11 cellular contexts compared by ENCODE assay signal in genomic region chr10:11270858-11271179, GRCh38.
DNase-seq lines count a peak whose midpoint lies in the region; ATAC-seq and TF ChIP-seq lines count a peak whose summit lies in the region.
"Had no signal": no experiment of that assay in that cellular context is flagged by ENCODE, and none has a peak within 500 bp of the region (broad histone marks: within the 10 kb centered on the region; RNA-seq: fewer than 3 reads in every experiment).

No MANE protein-coding gene starts in this region.

- no peaks in the 10 kb centered on the region for H3K9me3 ChIP-seq in CD4-positive, alpha-beta T cell (ENCODE audit: control insufficient read depth, low read length)
- H3K9me3 ChIP-seq in HCT116 (ENCODE audit: control insufficient read depth in 1 of 2, insufficient read depth in 1 of 2, low read depth in 1 of 2, low read length in 2 of 2) (no peaks in the 10 kb centered on the region), WERI-Rb-1 (ENCODE audit: severe bottlenecking) (no peaks in the 10 kb centered on the region), Peyer's patch (no peaks in the 10 kb centered on the region)
- H3K9me3 ChIP-seq: BLaER1 treated with 17β-estradiol and CSF1 and Interleukin-3, amounts not matched to agents 10 nM and 100 nM had no signal

- H3K9ac ChIP-seq in HCT116 (ENCODE audit: low read length) = no peak overlapping the region
- H3K9ac ChIP-seq: BLaER1 treated with 17β-estradiol and CSF1 and Interleukin-3, amounts not matched to agents 10 nM and 100 nM had no signal

- H3K36me3 Mint-ChIP-seq in CD4-positive, alpha-beta T cell (ENCODE audit: low read depth) = no peaks in the 10 kb centered on the region
- H3K36me3 Mint-ChIP-seq in activated naive CD8-positive, alpha-beta T cell treated with anti-CD3 and anti-CD28 coated beads for 36 hours = peaks cover 72% of the 10 kb centered on the region

- no peak for ATAC-seq in CD4-positive, alpha-beta T cell (ENCODE audit: poor library complexity)
- ATAC-seq in HCT116 (peak; percentile 10; the same call in 1 of the 2 replicates), omental fat pad (ENCODE audit: low FRiP score) (peak; percentile 20)

- no peak for TF ChIP-seq RAD21 in HCT116 (IDR thresholded peaks at IDR 0.05; ENCODE audit: low read depth)

- no peaks in the 10 kb centered on the region for H4K20me1 ChIP-seq in HCT116 (ENCODE audit: insufficient read depth)

- H3K27me3 ChIP-seq in CD4-positive, alpha-beta T cell (ENCODE audit: control insufficient read depth, insufficient read depth, low read length) = no peaks in the 10 kb centered on the region
- peaks cover 3% of the 10 kb centered on the region; the same call in 1 of the 2 replicates for H3K27me3 ChIP-seq in HCT116 (ENCODE audit: insufficient read depth, low read length)
- H3K27me3 ChIP-seq in WERI-Rb-1 (ENCODE audit: insufficient read depth, low read depth, severe bottlenecking) = no peaks in the 10 kb centered on the region
- no peaks in the 10 kb centered on the region for H3K27me3 ChIP-seq in Peyer's patch
- H3K27me3 ChIP-seq: BLaER1 treated with 17β-estradiol and CSF1 and Interleukin-3, amounts not matched to agents 10 nM and 100 nM had no signal

- H3K4me1 ChIP-seq in HCT116 (ENCODE audit: control insufficient read depth in 1 of 2, insufficient read depth in 2 of 2, low read length in 2 of 2) (0 out of 4 replicates have a peak, but pooled peaks cover 0 to 4% of the 10 kb centered on the region in 2 experiments), Peyer's patch (peaks cover 0 to 6% (median 0%) of the 10 kb centered on the region in 4 donors)

- H3K27ac Mint-ChIP-seq in CD4-positive, alpha-beta T cell = peak overlapping the region; percentile 93
- H3K27ac Mint-ChIP-seq in activated naive CD8-positive, alpha-beta T cell treated with anti-CD3 and anti-CD28 coated beads for 36 hours = peak overlapping the region; percentile 88

- H3K4me1 Mint-ChIP-seq in CD4-positive, alpha-beta T cell (ENCODE audit: low read depth) = peaks cover 73% of the 10 kb centered on the region
- peaks cover 75% of the 10 kb centered on the region for H3K4me1 Mint-ChIP-seq in activated naive CD8-positive, alpha-beta T cell treated with anti-CD3 and anti-CD28 coated beads for 36 hours

- no TSS peak for BruUV-seq in HCT116 (replicated peaks; lab: Mats Ljungman, UMichigan)

- H3K9me2 ChIP-seq in HCT116 (ENCODE audit: insufficient read depth) = no peaks in the 10 kb centered on the region

- TF ChIP-seq CTCF in CD4-positive, alpha-beta T cell (IDR thresholded peaks at IDR 0.05) = peak; percentile 36
- TF ChIP-seq CTCF in HCT116 (IDR thresholded peaks at IDR 0.05 in 2 of 3, conservative IDR thresholded peaks at IDR 0.05 in 1 of 3; ENCODE audit: borderline replicate concordance in 1 of 3, insufficient read depth in 1 of 3, low read depth in 2 of 3, low read length in 2 of 3) = no peak; a peak in 1 of 6 replicates
- no peak for TF ChIP-seq CTCF in omental fat pad (IDR thresholded peaks at IDR 0.05)
- no peak for TF ChIP-seq CTCF in WERI-Rb-1 (IDR thresholded peaks at IDR 0.05; ENCODE audit: low read depth, low read length)
- no peak for TF ChIP-seq CTCF in Peyer's patch (IDR thresholded peaks at IDR 0.05)

- intact Hi-C loops in CD4-positive, alpha-beta T cell (cut with DNase I, micrococcal nuclease) = loop anchor here (1.0 to 10.0 kb wide), 4 partner anchors 158 to 1936 kb away; no protein-coding TSS in a partner anchor
- intact Hi-C loops in HCT116 (cut with micrococcal nuclease) = loop anchor here (1.0 to 2.0 kb wide), 2 partner anchors 202 to 1940 kb away; no protein-coding TSS in a partner anchor

- no peaks in the 10 kb centered on the region for H3K79me2 ChIP-seq in HCT116 (ENCODE audit: insufficient read depth, low read length)

- POLR2A ChIA-PET in CD4-positive, alpha-beta T cell (lab: Charles Lee) = interaction anchor here (0.8 to 2.2 kb wide), 2 partner anchors 100 to 106 kb away, joined by 3 to 6 read pairs; no protein-coding TSS in a partner anchor
- POLR2A ChIA-PET in HCT116 (lab: Charles Lee) = interaction anchor here (1.0 kb wide), 1 partner anchor 11 kb away, joined by 3 read pairs; no protein-coding TSS in a partner anchor

- DNase-seq in CD4-positive, alpha-beta T cell = no peak
- DNase-seq in HCT116 (ENCODE audit: low read depth, low spot score) (no peak), omental fat pad (ENCODE audit: low spot score) (no peak), WERI-Rb-1 (no peak), erythroblast (lab: John Stamatoyannopoulos, UW) (no peak), Peyer's patch (no peak)
- DNase-seq in activated naive CD8-positive, alpha-beta T cell treated with anti-CD3 and anti-CD28 coated beads for 36 hours = no peak
- DNase-seq: NCI-H1417 treated with DMSO at 0.1 percent for 48 hours had no signal

- no peaks in the 10 kb centered on the region for H3K9me3 Mint-ChIP-seq in CD4-positive, alpha-beta T cell
- H3K9me3 Mint-ChIP-seq in activated naive CD8-positive, alpha-beta T cell treated with anti-CD3 and anti-CD28 coated beads for 36 hours = no peaks in the 10 kb centered on the region

- no peak for TF ChIP-seq POLR2A in HCT116 (IDR thresholded peaks at IDR 0.05; ENCODE audit: borderline replicate concordance, extremely low read depth, insufficient read depth, insufficient read length)
- no peak for TF ChIP-seq POLR2A in erythroblast (IDR thresholded peaks at IDR 0.05; ENCODE audit: low read length)
- no peak for TF ChIP-seq POLR2A in Peyer's patch (IDR thresholded peaks at IDR 0.05)

- no peak overlapping the region for H3K27ac ChIP-seq in CD4-positive, alpha-beta T cell (ENCODE audit: low read depth, low read length)
- H3K27ac ChIP-seq in HCT116 (ENCODE audit: low read depth, low read length) = no peak overlapping the region
- no peak overlapping the region for H3K27ac ChIP-seq in WERI-Rb-1
- peak overlapping the region in 1 of 4 donors; percentile 15 for H3K27ac ChIP-seq in Peyer's patch
- H3K27ac ChIP-seq: HL-60, SK-N-MC had no signal

- RAD21 ChIA-PET in HCT116 (lab: Charles Lee; ENCODE audit: low non-redundant PET in 1 of 2, low total read pairs in 2 of 2, uncharacterized antibody in 2 of 2, unreplicated experiment in 2 of 2) = no interaction called here

- CTCF ChIA-PET in CD4-positive, alpha-beta T cell (lab: Charles Lee) = interaction anchor here (0.7 to 1.8 kb wide), 9 partner anchors 9 to 157 kb away, joined by 3 to 6 read pairs (median 4); no protein-coding TSS in a partner anchor
- CTCF ChIA-PET in HCT116 (lab: Charles Lee) = interaction anchor here (0.7 to 1.8 kb wide), 6 partner anchors 12 to 455 kb away, joined by 3 to 11 read pairs (median 3); no protein-coding TSS in a partner anchor

- H2AFZ ChIP-seq in HCT116 (ENCODE audit: low read depth, low read length, poor library complexity, severe bottlenecking) = no peak overlapping the region

- H3K27me3 Mint-ChIP-seq in CD4-positive, alpha-beta T cell = no peaks in the 10 kb centered on the region
- H3K27me3 Mint-ChIP-seq in activated naive CD8-positive, alpha-beta T cell treated with anti-CD3 and anti-CD28 coated beads for 36 hours = no peaks in the 10 kb centered on the region

- no peak overlapping the region for H3K4me3 ChIP-seq in HCT116 (replicated peaks in 1 of 2; ENCODE audit: low read depth in 1 of 2, low read length in 2 of 2)
- no peak overlapping the region for H3K4me3 ChIP-seq in WERI-Rb-1 (ENCODE audit: low read depth, low read length)
- no peak overlapping the region for H3K4me3 ChIP-seq in Peyer's patch
- H3K4me3 ChIP-seq: BLaER1 treated with 17β-estradiol and CSF1 and Interleukin-3, amounts not matched to agents 10 nM and 100 nM; SK-N-MC had no signal

- no peak overlapping the region for H3K4me2 ChIP-seq in HCT116 (ENCODE audit: low read length)
- H3K4me2 ChIP-seq: BLaER1 treated with 17β-estradiol and CSF1 and Interleukin-3, amounts not matched to agents 10 nM and 100 nM had no signal

- H3K4me3 Mint-ChIP-seq in CD4-positive, alpha-beta T cell = no peak overlapping the region
- H3K4me3 Mint-ChIP-seq in activated naive CD8-positive, alpha-beta T cell treated with anti-CD3 and anti-CD28 coated beads for 36 hours = no peak overlapping the region

- no peaks in the 10 kb centered on the region for H3K36me3 ChIP-seq in HCT116 (ENCODE audit: control insufficient read depth in 1 of 2, insufficient read depth in 2 of 2, low read length in 2 of 2)
- H3K36me3 ChIP-seq in WERI-Rb-1 = no peaks in the 10 kb centered on the region
- peaks cover 0 to 8% (median 0%) of the 10 kb centered on the region in 3 donors for H3K36me3 ChIP-seq in Peyer's patch

TF ChIP-seq in HCT116, 20 proteins besides CTCF, POLR2A, EP300 and RAD21:
- TF ChIP-seq ELF1 (IDR thresholded peaks at IDR 0.05; ENCODE audit: borderline replicate concordance, low read depth) (no peak), FOSL1 (IDR thresholded peaks at IDR 0.05; ENCODE audit: low read depth) (no peak), CBX3 (IDR thresholded peaks at IDR 0.05; ENCODE audit: low read depth) (no peak)
